17 cellular contexts compared by ENCODE assay signal in genomic region chr13:98346904-98347636, GRCh38.
"Had no signal": no experiment of that assay in that cellular context is flagged by ENCODE, and none has a peak within 500 bp of the region (broad histone marks: within the 10 kb centered on the region; RNA-seq: fewer than 3 reads in every experiment).

No MANE protein-coding gene starts in this region.

- FAIRE-seq: kidney, small intestine had no signal

- H3K27ac Mint-ChIP-seq: naive thymus-derived CD4-positive, alpha-beta T cell had no signal

- H2AFZ ChIP-seq: hepatocyte had no signal

- H3K36me3 ChIP-seq: neutrophil, right atrium auricular region, suprapubic skin, thyroid gland had no signal

- H3K4me1 ChIP-seq: right atrium auricular region, suprapubic skin had no signal

- DNase-seq: central memory CD4-positive, alpha-beta T cell; cortex of kidney; effector memory CD4-positive, alpha-beta T cell; foreskin melanocyte; kidney; left colon; mesendoderm; naive thymus-derived CD4-positive, alpha-beta T cell; posterior cingulate gyrus; small intestine; stimulated activated CD4-positive, alpha-beta T cell treated with anti-CD3 and anti-CD28 coated beads, Interleukin-12 subunit alpha, Interleukin-12 subunit beta, amount 100 ng/mL, for 4 hours; stimulated activated naive CD8-positive, alpha-beta T cell treated with anti-CD3 and anti-CD28 coated beads, Interleukin-15, Interleukin-2, amounts not matched to agents 100 U/mL and 50 U/mL, for 24 hours; thyroid gland had no signal

- H3K27ac ChIP-seq: hepatocyte, neutrophil, right atrium auricular region, suprapubic skin, thyroid gland had no signal

- H3K4me2 ChIP-seq: hepatocyte had no signal

- ATAC-seq: left colon; naive thymus-derived CD4-positive, alpha-beta T cell; stimulated activated naive CD8-positive, alpha-beta T cell treated with anti-CD3 and anti-CD28 coated beads, Interleukin-15, Interleukin-2, amounts not matched to agents 100 U/mL and 50 U/mL, for 24 hours had no signal

- H3K36me3 Mint-ChIP-seq: naive thymus-derived CD4-positive, alpha-beta T cell had no signal

- H3K4me3 ChIP-seq: hepatocyte, right atrium auricular region, suprapubic skin, thyroid gland had no signal

- H3K27me3 ChIP-seq: hepatocyte, neutrophil, right atrium auricular region, suprapubic skin, thyroid gland had no signal

- H3K9me3 ChIP-seq: neutrophil, right atrium auricular region, suprapubic skin, thyroid gland had no signal

- H3K4me3 Mint-ChIP-seq: naive thymus-derived CD4-positive, alpha-beta T cell had no signal
